Comparison of ENCODE assay signal across 1 cellular context in the genomic region with DNA sequence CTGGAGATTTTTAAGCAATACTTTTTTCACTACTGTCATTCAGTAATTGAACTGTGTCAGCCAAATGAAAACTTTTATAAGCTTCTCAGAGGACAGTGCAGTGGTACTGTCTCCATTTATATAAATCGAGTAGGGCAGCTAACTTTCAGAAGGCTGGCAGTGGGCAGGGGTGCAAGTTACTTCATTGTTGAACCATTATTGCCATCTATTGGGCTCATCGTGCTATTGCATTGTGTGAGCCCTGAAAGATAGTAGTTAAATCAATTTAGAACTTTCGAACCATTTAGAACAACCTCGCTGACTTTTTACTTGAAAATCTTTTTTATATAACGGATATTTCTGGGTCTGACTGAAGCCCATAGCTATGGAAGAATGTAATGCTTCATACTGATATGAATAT.
TF ChIP-seq lines count a peak whose summit lies in the region.

No MANE protein-coding gene starts in this region.

TF ChIP-seq in H1, 55 proteins besides CTCF, POLR2A, EP300 and RAD21 (continued from another document):
- TF ChIP-seq, protein P1, sequence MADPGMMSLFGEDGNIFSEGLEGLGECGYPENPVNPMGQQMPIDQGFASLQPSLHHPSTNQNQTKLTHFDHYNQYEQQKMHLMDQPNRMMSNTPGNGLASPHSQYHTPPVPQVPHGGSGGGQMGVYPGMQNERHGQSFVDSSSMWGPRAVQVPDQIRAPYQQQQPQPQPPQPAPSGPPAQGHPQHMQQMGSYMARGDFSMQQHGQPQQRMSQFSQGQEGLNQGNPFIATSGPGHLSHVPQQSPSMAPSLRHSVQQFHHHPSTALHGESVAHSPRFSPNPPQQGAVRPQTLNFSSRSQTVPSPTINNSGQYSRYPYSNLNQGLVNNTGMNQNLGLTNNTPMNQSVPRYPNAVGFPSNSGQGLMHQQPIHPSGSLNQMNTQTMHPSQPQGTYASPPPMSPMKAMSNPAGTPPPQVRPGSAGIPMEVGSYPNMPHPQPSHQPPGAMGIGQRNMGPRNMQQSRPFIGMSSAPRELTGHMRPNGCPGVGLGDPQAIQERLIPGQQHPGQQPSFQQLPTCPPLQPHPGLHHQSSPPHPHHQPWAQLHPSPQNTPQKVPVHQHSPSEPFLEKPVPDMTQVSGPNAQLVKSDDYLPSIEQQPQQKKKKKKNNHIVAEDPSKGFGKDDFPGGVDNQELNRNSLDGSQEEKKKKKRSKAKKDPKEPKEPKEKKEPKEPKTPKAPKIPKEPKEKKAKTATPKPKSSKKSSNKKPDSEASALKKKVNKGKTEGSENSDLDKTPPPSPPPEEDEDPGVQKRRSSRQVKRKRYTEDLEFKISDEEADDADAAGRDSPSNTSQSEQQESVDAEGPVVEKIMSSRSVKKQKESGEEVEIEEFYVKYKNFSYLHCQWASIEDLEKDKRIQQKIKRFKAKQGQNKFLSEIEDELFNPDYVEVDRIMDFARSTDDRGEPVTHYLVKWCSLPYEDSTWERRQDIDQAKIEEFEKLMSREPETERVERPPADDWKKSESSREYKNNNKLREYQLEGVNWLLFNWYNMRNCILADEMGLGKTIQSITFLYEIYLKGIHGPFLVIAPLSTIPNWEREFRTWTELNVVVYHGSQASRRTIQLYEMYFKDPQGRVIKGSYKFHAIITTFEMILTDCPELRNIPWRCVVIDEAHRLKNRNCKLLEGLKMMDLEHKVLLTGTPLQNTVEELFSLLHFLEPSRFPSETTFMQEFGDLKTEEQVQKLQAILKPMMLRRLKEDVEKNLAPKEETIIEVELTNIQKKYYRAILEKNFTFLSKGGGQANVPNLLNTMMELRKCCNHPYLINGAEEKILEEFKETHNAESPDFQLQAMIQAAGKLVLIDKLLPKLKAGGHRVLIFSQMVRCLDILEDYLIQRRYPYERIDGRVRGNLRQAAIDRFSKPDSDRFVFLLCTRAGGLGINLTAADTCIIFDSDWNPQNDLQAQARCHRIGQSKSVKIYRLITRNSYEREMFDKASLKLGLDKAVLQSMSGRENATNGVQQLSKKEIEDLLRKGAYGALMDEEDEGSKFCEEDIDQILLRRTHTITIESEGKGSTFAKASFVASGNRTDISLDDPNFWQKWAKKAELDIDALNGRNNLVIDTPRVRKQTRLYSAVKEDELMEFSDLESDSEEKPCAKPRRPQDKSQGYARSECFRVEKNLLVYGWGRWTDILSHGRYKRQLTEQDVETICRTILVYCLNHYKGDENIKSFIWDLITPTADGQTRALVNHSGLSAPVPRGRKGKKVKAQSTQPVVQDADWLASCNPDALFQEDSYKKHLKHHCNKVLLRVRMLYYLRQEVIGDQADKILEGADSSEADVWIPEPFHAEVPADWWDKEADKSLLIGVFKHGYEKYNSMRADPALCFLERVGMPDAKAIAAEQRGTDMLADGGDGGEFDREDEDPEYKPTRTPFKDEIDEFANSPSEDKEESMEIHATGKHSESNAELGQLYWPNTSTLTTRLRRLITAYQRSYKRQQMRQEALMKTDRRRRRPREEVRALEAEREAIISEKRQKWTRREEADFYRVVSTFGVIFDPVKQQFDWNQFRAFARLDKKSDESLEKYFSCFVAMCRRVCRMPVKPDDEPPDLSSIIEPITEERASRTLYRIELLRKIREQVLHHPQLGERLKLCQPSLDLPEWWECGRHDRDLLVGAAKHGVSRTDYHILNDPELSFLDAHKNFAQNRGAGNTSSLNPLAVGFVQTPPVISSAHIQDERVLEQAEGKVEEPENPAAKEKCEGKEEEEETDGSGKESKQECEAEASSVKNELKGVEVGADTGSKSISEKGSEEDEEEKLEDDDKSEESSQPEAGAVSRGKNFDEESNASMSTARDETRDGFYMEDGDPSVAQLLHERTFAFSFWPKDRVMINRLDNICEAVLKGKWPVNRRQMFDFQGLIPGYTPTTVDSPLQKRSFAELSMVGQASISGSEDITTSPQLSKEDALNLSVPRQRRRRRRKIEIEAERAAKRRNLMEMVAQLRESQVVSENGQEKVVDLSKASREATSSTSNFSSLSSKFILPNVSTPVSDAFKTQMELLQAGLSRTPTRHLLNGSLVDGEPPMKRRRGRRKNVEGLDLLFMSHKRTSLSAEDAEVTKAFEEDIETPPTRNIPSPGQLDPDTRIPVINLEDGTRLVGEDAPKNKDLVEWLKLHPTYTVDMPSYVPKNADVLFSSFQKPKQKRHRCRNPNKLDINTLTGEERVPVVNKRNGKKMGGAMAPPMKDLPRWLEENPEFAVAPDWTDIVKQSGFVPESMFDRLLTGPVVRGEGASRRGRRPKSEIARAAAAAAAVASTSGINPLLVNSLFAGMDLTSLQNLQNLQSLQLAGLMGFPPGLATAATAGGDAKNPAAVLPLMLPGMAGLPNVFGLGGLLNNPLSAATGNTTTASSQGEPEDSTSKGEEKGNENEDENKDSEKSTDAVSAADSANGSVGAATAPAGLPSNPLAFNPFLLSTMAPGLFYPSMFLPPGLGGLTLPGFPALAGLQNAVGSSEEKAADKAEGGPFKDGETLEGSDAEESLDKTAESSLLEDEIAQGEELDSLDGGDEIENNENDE (IDR thresholded peaks at IDR 0.05; ENCODE audit: insufficient replicate concordance, low read length), result no peak
- TF ChIP-seq YY1 (IDR thresholded peaks at IDR 0.05; ENCODE audit: low read depth, low read length) (no peak), SP1 (IDR thresholded peaks at IDR 0.05; ENCODE audit: low read depth, low read length) (no peak)
- TF ChIP-seq, protein P2, sequence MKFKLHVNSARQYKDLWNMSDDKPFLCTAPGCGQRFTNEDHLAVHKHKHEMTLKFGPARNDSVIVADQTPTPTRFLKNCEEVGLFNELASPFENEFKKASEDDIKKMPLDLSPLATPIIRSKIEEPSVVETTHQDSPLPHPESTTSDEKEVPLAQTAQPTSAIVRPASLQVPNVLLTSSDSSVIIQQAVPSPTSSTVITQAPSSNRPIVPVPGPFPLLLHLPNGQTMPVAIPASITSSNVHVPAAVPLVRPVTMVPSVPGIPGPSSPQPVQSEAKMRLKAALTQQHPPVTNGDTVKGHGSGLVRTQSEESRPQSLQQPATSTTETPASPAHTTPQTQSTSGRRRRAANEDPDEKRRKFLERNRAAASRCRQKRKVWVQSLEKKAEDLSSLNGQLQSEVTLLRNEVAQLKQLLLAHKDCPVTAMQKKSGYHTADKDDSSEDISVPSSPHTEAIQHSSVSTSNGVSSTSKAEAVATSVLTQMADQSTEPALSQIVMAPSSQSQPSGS (IDR thresholded peaks at IDR 0.05; ENCODE audit: low read length), result no peak
TF ChIP-seq in H1: peak in this region for 0.
